In the genomic region with DNA sequence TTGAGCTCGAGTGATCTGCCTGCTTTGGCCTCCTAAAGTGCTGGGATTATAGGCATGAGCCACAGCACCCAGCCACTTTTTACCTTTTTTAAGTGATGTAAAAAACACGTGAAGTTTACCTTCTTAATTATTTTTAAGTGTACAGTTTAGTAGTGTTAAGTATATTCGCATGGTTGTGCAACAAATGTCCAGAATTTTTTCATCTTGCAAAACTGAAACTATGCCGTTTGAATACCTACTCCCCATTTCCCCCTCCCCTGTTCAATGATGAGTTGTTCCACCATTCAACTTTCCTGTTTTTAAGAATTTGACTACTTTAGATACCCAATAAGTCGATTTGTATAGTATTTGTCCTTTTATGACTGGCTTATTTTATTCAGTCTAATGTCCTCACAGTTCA, we compare ENCODE assay signal across 32 cellular contexts. TPM values are rescaled to one million over a fixed set of nuclear protein-coding genes. Genes with fewer than 3 reads are reported as not detected.
A peak's percentile ranks its signal among the peaks of the same experiment; 100 is the strongest.
DNase-seq lines count a peak whose midpoint lies in the region; ATAC-seq, FAIRE-seq and TF ChIP-seq lines count a peak whose summit lies in the region.
"Had no signal": no experiment of that assay in that cellular context is flagged by ENCODE, and none has a peak within 500 bp of the region (broad histone marks: within the 10 kb centered on the region; RNA-seq: fewer than 3 reads in every experiment).

No MANE protein-coding gene starts in this region.

- no peak overlapping the region for H3K4me3 Mint-ChIP-seq in T-helper 17 cell
- H3K4me3 Mint-ChIP-seq: activated CD8-positive, alpha-beta T cell treated with anti-CD3 and anti-CD28 coated beads, Interleukin-2, amount 10 ng/mL, durations not matched to agents 7 days and 5 days; immature natural killer cell; neural crest cell had no signal

- H3K4me1 Mint-ChIP-seq in T-helper 17 cell, result peaks cover 25% of the 10 kb centered on the region

- H3K27me3 Mint-ChIP-seq in T-helper 17 cell, result no peaks in the 10 kb centered on the region

- DNase-seq in NOMO-1 (lab: John Stamatoyannopoulos, UW; ENCODE audit: unreplicated experiment in 2 of 2), result peak; percentile 13 to 40
- DNase-seq in NOMO-1 treated with DMSO at 0.1 percent for 48 hours (lab: John Stamatoyannopoulos, UW; ENCODE audit: unreplicated experiment), result no peak
- DNase-seq in GM12892 (ENCODE audit: insufficient read length), result no peak
- no peak for DNase-seq in T-helper 17 cell
- no peak for DNase-seq in omental fat pad (ENCODE audit: low spot score)
- no peak for DNase-seq in inferior parietal cortex (ENCODE audit: extremely low spot score)
- no peak for DNase-seq in LoVo (ENCODE audit: low spot score)
- no peak for DNase-seq in dermis blood vessel endothelial cell
- DNase-seq: activated CD4-positive, CD25-positive, alpha-beta regulatory T cell treated with anti-CD3 and anti-CD28 coated beads, Interleukin-2, amount 50 U/mL, for 72 hours; activated CD8-positive, alpha-beta T cell treated with anti-CD3 and anti-CD28 coated beads, Interleukin-2, amount 10 ng/mL, durations not matched to agents 7 days and 5 days; activated naive CD4-positive, alpha-beta T cell; amygdala; BE2C; COR-L47; DMS79; esophagus squamous epithelium; GF-D8; hippocampal formation; immature natural killer cell; NCI-H1048; NCI-H2029; NCI-H226; NCI-H748 treated with DMSO at 0.1 percent for 48 hours; posterior cingulate gyrus; right lobe of liver; Right ventricle myocardium superior; upper lobe of left lung had no signal

- TF ChIP-seq POLR2A in GM12892 (IDR thresholded peaks at IDR 0.05; ENCODE audit: low read depth, low read length), result no peak

- no peak for TF ChIP-seq CTCF in omental fat pad (IDR thresholded peaks at IDR 0.05)

- ATAC-seq in T-helper 17 cell (no peak), omental fat pad (ENCODE audit: low FRiP score) (peak; percentile 56)
- ATAC-seq: activated CD8-positive, alpha-beta T cell treated with anti-CD3 and anti-CD28 coated beads, Interleukin-2, amount 10 ng/mL, durations not matched to agents 7 days and 5 days; gastroesophageal sphincter had no signal

- no peaks in the 10 kb centered on the region for H3K9me3 ChIP-seq in T-helper 17 cell (ENCODE audit: control insufficient read depth, low read length, poor library complexity, severe bottlenecking)
- H3K9me3 ChIP-seq: BE2C, esophagus squamous epithelium, gastroesophageal sphincter, right lobe of liver, upper lobe of left lung had no signal

- H3K27ac Mint-ChIP-seq in T-helper 17 cell, result peak overlapping the region; percentile 27
- H3K27ac Mint-ChIP-seq: activated CD8-positive, alpha-beta T cell treated with anti-CD3 and anti-CD28 coated beads, Interleukin-2, amount 10 ng/mL, durations not matched to agents 7 days and 5 days had no signal

- peaks cover 4% of the 10 kb centered on the region for H3K36me3 Mint-ChIP-seq in T-helper 17 cell (ENCODE audit: low read depth)

- FAIRE-seq in GM12892 (lab: Jason Lieb, UNC), result peak; percentile 5
- FAIRE-seq: bronchial epithelial cell, colon, TTC549 had no signal

RNA-seq across cellular contexts. Expression of gene NRBF2, which starts 10.9 kb away (rescaled TPM):
- 31.8 TPM for polyA plus RNA-seq in GM12892 (2012; ENCODE audit: missing spikeins)
- total RNA-seq in T-helper 17 cell (10 to 100 TPM; 22.2 to 30.7 TPM), omental fat pad (10 to 100 TPM; 16.8 to 21.6 (median 19.1) TPM), dermis blood vessel endothelial cell (22.1 and 23.7 TPM in 2 replicates)

Comparison
In these comparisons a context has a peak if more than half of its experiments do, and no peak if none do; other contexts are left out.
1. DNase-seq: peak in NOMO-1 (2 of 2); none in NOMO-1 treated with DMSO at 0.1 percent for 48 hours (single experiment), GM12892 (single experiment), T-helper 17 cell (0 of 3), omental fat pad (single experiment), inferior parietal cortex (single experiment), LoVo (single experiment) and dermis blood vessel endothelial cell (single experiment).